ENCODE assay signal across 1 cellular context in genomic region chr16:68939921-68940320, GRCh38.
TF ChIP-seq lines count a peak whose summit lies in the region.

No MANE protein-coding gene starts in this region.

TF ChIP-seq in GM23338, 12 proteins besides CTCF, POLR2A, EP300 and RAD21 (continued from another document):
- TF ChIP-seq REST (IDR thresholded peaks at IDR 0.05; ENCODE audit: unreplicated experiment) (no peak), EZH2phosphoT487 (IDR thresholded peaks at IDR 0.05; ENCODE audit: unreplicated experiment) (no peak), ZNF331 (CRISPR knock-in tag; IDR thresholded peaks at IDR 0.05; ENCODE audit: low read depth) (no peak), ZNF462 (CRISPR knock-in tag; IDR thresholded peaks at IDR 0.05) (no peak), NANOG (IDR thresholded peaks at IDR 0.05; ENCODE audit: borderline replicate concordance) (no peak)
